ENCODE assay signal across 1 cellular context in the genomic region with DNA sequence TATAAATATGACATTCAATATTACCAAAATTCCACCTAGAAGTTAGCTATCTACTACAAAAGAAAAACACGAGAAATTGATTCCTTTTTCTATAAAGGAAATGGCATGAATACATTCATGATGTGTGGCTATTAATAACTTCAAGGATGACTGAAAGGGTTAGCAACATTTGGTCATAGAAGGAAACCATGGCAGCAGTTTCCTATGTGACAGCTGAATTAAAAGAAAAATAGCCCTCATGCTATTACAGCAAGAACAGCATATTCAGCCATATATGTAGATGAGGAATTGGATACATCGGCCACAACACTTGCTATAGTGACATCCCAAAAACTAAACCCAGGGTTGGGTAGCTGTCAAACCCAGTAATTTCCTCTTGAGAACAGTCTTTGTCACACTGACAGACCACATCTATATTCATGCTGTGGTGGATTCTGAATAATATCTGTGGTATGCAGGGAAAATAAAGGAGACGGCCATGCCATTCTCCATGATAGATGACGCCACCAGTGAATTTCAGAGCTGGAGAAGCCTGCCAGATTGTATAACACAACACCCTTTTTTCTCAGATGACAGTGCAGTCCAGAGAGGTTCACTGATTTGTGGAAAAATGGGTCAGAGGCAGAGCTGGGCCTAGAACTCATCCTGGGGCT.
TF ChIP-seq lines count a peak whose summit lies in the region.

No MANE protein-coding gene starts in this region.

TF ChIP-seq in IMR-90, 13 proteins besides CTCF, POLR2A, EP300 and RAD21:
- no peak for TF ChIP-seq BHLHE40 (IDR thresholded peaks at IDR 0.05; ENCODE audit: low read depth, low read length)
- peak; percentile 40 for TF ChIP-seq NFE2L2 (IDR thresholded peaks at IDR 0.05; ENCODE audit: low read depth, low read length)
- no peak for TF ChIP-seq FOS (IDR thresholded peaks at IDR 0.05; ENCODE audit: low read depth, low read length)
- TF ChIP-seq MAZ (IDR thresholded peaks at IDR 0.05; ENCODE audit: borderline replicate concordance, low read depth, low read length) = no peak
- no peak for TF ChIP-seq CHD1 (IDR thresholded peaks at IDR 0.05; ENCODE audit: low read depth, low read length)
- TF ChIP-seq SMC3 (IDR thresholded peaks at IDR 0.05; ENCODE audit: low read depth, low read length) = no peak
- peak; percentile 43; the same call in 1 of the 2 replicates for TF ChIP-seq CEBPB (IDR thresholded peaks at IDR 0.05; ENCODE audit: low read depth, low read length)
- TF ChIP-seq MXI1 (IDR thresholded peaks at IDR 0.05; ENCODE audit: borderline replicate concordance, low read depth, low read length) = no peak
- TF ChIP-seq RFX5 (IDR thresholded peaks at IDR 0.05; ENCODE audit: low read depth, low read length) = no peak
- TF ChIP-seq, protein P1, sequence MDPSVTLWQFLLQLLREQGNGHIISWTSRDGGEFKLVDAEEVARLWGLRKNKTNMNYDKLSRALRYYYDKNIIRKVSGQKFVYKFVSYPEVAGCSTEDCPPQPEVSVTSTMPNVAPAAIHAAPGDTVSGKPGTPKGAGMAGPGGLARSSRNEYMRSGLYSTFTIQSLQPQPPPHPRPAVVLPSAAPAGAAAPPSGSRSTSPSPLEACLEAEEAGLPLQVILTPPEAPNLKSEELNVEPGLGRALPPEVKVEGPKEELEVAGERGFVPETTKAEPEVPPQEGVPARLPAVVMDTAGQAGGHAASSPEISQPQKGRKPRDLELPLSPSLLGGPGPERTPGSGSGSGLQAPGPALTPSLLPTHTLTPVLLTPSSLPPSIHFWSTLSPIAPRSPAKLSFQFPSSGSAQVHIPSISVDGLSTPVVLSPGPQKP (IDR thresholded peaks at IDR 0.05; ENCODE audit: borderline replicate concordance, low read depth, low read length) = no peak
- TF ChIP-seq, protein P2, sequence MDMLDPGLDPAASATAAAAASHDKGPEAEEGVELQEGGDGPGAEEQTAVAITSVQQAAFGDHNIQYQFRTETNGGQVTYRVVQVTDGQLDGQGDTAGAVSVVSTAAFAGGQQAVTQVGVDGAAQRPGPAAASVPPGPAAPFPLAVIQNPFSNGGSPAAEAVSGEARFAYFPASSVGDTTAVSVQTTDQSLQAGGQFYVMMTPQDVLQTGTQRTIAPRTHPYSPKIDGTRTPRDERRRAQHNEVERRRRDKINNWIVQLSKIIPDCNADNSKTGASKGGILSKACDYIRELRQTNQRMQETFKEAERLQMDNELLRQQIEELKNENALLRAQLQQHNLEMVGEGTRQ (IDR thresholded peaks at IDR 0.05; ENCODE audit: low read depth, low read length) = no peak
